16 cellular contexts compared by ENCODE assay signal in the genomic region with DNA sequence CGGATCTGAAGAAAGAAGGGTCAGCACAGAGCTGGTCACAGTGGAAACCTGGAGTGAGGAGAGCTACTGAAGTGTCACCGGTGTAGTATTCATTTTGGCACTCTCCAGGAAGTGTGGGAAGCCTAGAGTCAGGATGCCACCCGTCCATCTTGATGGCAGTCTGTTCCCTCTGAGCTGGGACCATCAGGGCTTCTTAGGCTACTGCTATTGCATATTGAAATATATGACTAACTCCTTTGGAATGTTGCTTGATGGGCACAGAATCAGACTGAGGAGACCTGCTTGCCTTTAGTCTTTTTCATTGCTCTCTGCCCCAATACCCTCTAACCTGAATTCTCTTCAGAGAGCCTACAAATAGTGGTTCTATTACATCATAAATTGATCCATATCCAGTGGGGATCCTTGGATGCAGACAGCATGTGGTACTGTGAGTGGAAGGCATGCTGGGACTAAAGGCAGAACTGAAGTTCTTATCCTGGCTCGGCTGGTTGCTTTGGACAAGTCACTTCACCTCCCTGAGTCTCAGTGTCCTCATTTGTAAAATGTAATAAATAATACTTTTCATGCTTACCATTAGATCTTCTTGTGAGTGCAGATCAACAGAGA.
DNase-seq lines count a peak whose midpoint lies in the region; ATAC-seq, FAIRE-seq and TF ChIP-seq lines count a peak whose summit lies in the region.
"Had no signal": no experiment of that assay in that cellular context is flagged by ENCODE, and none has a peak within 500 bp of the region (broad histone marks: within the 10 kb centered on the region; RNA-seq: fewer than 3 reads in every experiment).

No MANE protein-coding gene starts in this region.

- H3K27me3 ChIP-seq in brain microvascular endothelial cell (replicated peaks): no peaks in the 10 kb centered on the region
- H3K27me3 ChIP-seq: BE2C had no signal

- peaks cover 40% of the 10 kb centered on the region for H3K36me3 ChIP-seq in brain microvascular endothelial cell (replicated peaks)
- H3K36me3 ChIP-seq: BE2C, prostate gland had no signal

- CTCF ChIA-PET in AG04449 (lab: Yijun Ruan, JAX): no interaction called here

- DNase-seq in AG04449 (ENCODE audit: low read depth, low spot score) (peak; percentile 3), HTR-8/SVneo (ENCODE audit: insufficient read length, low spot score) (peak; percentile 63), brain microvascular endothelial cell (peak; percentile 15), iPS-NIHi7 (ENCODE audit: extremely low spot score) (peak; percentile 60), NK-92 (lab: John Stamatoyannopoulos, UW; ENCODE audit: unreplicated experiment) (no peak)
- DNase-seq: BE2C, glutamatergic neuron, GOT3, Kasumi-1, NCI-H2171, RPMI8226 had no signal

- no peak overlapping the region for H3K27ac ChIP-seq in brain microvascular endothelial cell
- H3K27ac ChIP-seq: prostate gland had no signal

- POLR2A ChIA-PET in AG04449 (lab: Yijun Ruan, JAX): no interaction called here

- H3K4me3 ChIP-seq in AG04449 (ENCODE audit: low read depth, low read length) (no peak overlapping the region), brain microvascular endothelial cell (ENCODE audit: low read depth, low read length) (no peak overlapping the region)
- H3K4me3 ChIP-seq: prostate gland had no signal

- TF ChIP-seq CTCF in AG04449 (IDR thresholded peaks at IDR 0.05; ENCODE audit: insufficient read depth, low read length, missing control alignments) (no peak), brain microvascular endothelial cell (IDR thresholded peaks at IDR 0.05; ENCODE audit: low read depth, low read length, missing control alignments) (no peak)

- in situ Hi-C loops in brain microvascular endothelial cell (cut with HindIII; ENCODE audit: low pct_ligation_motif_present, low sequenced_read_pairs): no loop called here

- no peak for FAIRE-seq in HTR-8/SVneo (lab: Jason Lieb, UNC)

- ATAC-seq in GM18907 (IDR thresholded peaks at IDR 0.05; ENCODE audit: unreplicated experiment) (no peak), GM21528 (IDR thresholded peaks at IDR 0.05; ENCODE audit: low FRiP score, unreplicated experiment) (no peak), GM18873 (IDR thresholded peaks at IDR 0.05; ENCODE audit: low FRiP score, unreplicated experiment) (no peak)
- ATAC-seq: activated CD4-positive, CD25-positive, alpha-beta regulatory T cell treated with anti-CD3 and anti-CD28 coated beads, Interleukin-2, amount 50 U/mL, for 24 hours had no signal
